ENCODE assay signal across 1 cellular context in the genomic region with DNA sequence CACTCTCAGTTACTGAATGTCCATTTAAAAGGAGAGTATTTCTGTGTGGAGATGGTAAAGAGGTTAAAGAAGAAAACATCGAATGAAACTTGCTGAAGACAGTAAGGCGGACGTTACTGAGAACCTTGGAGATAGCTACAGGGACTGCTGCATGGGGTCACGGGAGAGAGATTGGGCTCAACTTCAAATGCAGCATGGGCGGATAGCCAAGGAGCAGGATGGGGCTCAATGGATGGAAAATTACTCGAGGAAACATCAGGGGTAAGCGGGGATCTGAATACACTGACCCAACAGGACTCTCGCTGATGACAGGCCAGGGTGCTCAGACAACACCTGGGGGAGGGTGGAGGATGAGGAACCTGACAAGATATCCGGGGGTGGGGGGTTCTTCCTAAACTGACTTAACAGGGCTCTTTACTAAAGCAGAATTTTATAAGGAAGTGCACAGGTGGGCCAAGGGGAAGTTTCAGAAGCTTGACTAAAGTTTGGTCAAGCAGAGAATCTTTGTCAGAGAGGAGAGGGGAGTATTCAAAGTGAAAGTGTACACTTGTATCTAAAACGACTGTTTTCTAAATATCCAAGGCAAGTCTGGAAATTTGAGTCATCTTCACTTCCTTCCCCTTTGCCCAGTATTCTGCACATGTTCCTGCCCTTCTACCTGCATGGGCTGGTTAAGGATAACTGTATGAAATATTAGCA.
TF ChIP-seq lines count a peak whose summit lies in the region.

No MANE protein-coding gene starts in this region.

TF ChIP-seq in HepG2, 621 proteins besides CTCF, POLR2A, EP300 and RAD21:
- TF ChIP-seq ZNF572 (CRISPR knock-in tag; IDR thresholded peaks at IDR 0.05) (no peak), ZNF484 (CRISPR knock-in tag; IDR thresholded peaks at IDR 0.05; ENCODE audit: borderline replicate concordance, low read depth) (no peak), ZNF816 (CRISPR knock-in tag; IDR thresholded peaks at IDR 0.05; ENCODE audit: borderline replicate concordance) (no peak), TCF7 (IDR thresholded peaks at IDR 0.05; ENCODE audit: low read depth) (no peak), FOXO4 (CRISPR knock-in tag; conservative IDR thresholded peaks at IDR 0.05) (no peak), BRCA1 (CRISPR knock-in tag; IDR thresholded peaks at IDR 0.05) (no peak), ZSCAN21 (CRISPR knock-in tag; IDR thresholded peaks at IDR 0.05; ENCODE audit: borderline replicate concordance) (no peak), PAX8 (CRISPR knock-in tag; IDR thresholded peaks at IDR 0.05; ENCODE audit: borderline replicate concordance) (no peak), SOX6 (IDR thresholded peaks at IDR 0.05) (no peak), SOX6 (CRISPR knock-in tag; IDR thresholded peaks at IDR 0.05) (no peak), SIN3B (IDR thresholded peaks at IDR 0.05; ENCODE audit: low read length) (no peak), MXI1 (IDR thresholded peaks at IDR 0.05; ENCODE audit: borderline replicate concordance, low read depth, low read length) (no peak), JARID2 (CRISPR knock-in tag; IDR thresholded peaks at IDR 0.05; ENCODE audit: insufficient replicate concordance) (no peak)
- TF ChIP-seq, protein P1, sequence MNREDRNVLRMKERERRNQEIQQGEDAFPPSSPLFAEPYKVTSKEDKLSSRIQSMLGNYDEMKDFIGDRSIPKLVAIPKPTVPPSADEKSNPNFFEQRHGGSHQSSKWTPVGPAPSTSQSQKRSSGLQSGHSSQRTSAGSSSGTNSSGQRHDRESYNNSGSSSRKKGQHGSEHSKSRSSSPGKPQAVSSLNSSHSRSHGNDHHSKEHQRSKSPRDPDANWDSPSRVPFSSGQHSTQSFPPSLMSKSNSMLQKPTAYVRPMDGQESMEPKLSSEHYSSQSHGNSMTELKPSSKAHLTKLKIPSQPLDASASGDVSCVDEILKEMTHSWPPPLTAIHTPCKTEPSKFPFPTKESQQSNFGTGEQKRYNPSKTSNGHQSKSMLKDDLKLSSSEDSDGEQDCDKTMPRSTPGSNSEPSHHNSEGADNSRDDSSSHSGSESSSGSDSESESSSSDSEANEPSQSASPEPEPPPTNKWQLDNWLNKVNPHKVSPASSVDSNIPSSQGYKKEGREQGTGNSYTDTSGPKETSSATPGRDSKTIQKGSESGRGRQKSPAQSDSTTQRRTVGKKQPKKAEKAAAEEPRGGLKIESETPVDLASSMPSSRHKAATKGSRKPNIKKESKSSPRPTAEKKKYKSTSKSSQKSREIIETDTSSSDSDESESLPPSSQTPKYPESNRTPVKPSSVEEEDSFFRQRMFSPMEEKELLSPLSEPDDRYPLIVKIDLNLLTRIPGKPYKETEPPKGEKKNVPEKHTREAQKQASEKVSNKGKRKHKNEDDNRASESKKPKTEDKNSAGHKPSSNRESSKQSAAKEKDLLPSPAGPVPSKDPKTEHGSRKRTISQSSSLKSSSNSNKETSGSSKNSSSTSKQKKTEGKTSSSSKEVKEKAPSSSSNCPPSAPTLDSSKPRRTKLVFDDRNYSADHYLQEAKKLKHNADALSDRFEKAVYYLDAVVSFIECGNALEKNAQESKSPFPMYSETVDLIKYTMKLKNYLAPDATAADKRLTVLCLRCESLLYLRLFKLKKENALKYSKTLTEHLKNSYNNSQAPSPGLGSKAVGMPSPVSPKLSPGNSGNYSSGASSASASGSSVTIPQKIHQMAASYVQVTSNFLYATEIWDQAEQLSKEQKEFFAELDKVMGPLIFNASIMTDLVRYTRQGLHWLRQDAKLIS (CRISPR knock-in tag; IDR thresholded peaks at IDR 0.05): no peak
- TF ChIP-seq, protein P2, sequence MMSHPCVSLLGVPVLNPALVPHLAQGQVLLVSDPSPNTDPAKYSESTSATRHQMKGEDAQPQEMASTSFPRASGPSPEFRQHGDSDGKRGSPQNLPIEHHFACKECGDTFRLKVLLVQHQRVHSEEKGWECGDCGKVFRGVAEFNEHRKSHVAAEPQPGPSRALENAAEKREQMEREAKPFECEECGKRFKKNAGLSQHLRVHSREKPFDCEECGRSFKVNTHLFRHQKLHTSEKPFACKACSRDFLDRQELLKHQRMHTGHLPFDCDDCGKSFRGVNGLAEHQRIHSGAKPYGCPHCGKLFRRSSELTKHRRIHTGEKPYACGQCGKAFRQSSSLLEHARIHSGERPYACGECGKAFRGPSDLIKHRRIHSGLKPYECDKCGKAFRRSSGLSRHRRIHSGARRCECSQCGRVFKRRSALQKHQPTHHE (CRISPR knock-in tag; IDR thresholded peaks at IDR 0.05; ENCODE audit: borderline replicate concordance): no peak
TF ChIP-seq in HepG2: peak in this region for 0.
